ENCODE assay signal across 7 cellular contexts in the genomic region with DNA sequence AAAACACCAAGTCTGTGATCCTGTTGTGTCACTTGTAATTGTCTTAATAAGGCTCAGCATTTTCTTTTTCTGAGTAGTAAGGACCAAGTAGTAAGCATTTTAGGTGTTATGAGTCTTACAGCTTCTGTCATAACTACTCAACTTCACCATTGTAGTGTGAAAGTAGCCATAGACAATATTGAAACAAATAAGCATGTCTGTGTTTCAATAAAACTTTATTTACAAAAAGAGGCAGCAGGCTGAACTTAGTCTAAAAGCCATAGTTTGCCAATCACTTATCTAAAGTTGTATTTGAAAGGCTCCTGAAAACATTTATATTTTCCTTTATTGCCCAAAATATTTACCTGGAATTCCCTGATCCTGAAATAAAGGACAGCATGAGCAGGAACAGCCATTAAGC.
"Had no signal": no experiment of that assay in that cellular context is flagged by ENCODE, and none has a peak within 500 bp of the region (broad histone marks: within the 10 kb centered on the region; RNA-seq: fewer than 3 reads in every experiment).

No MANE protein-coding gene starts in this region.

- H3K4me2 ChIP-seq: KMS-11 had no signal

- DNase-seq: IMR-90, KBM-7, KG1 had no signal

- H3K9ac ChIP-seq: KMS-11 had no signal

- ATAC-seq: HepG2 had no signal

- H3K27ac ChIP-seq: HL-60, KMS-11 had no signal

- FAIRE-seq: HepG2, HTR-8/SVneo had no signal
